Comparison of ENCODE assay signal across 1 cellular context in genomic region chr6:158853872-158854213, GRCh38.
A peak's percentile ranks its signal among the peaks of the same experiment; 100 is the strongest.
TF ChIP-seq lines count a peak whose summit lies in the region.

No MANE protein-coding gene starts in this region.

TF ChIP-seq in K562, 482 proteins besides CTCF, POLR2A, EP300 and RAD21:
- TF ChIP-seq ZNF12 (CRISPR knock-in tag; IDR thresholded peaks at IDR 0.05) (no peak), MAX (CRISPR knock-in tag; IDR thresholded peaks at IDR 0.05) (no peak), KAT7 (CRISPR knock-in tag; IDR thresholded peaks at IDR 0.05; ENCODE audit: borderline replicate concordance) (peak; percentile 67; the same call in 1 of the 2 replicates), NFIX (CRISPR knock-in tag; IDR thresholded peaks at IDR 0.05; ENCODE audit: low read depth) (no peak), CBX5 (IDR thresholded peaks at IDR 0.05; ENCODE audit: borderline replicate concordance, low read depth) (no peak), PRDM10 (IDR thresholded peaks at IDR 0.05; ENCODE audit: partially characterized antibody) (peak; percentile 2), CHD1 (IDR thresholded peaks at IDR 0.05; ENCODE audit: low read length) (peak; percentile 27), OTX1 (CRISPR knock-in tag; IDR thresholded peaks at IDR 0.05) (no peak), FOXA3 (CRISPR knock-in tag; conservative IDR thresholded peaks at IDR 0.05 in 1 of 2, IDR thresholded peaks at IDR 0.05 in 1 of 2) (no peak), POLR3A (IDR thresholded peaks at IDR 0.05; ENCODE audit: borderline replicate concordance, extremely low read depth, insufficient read depth, insufficient read length) (no peak), GABPA (tag; conservative IDR thresholded peaks at IDR 0.05; ENCODE audit: low read depth) (0 out of 2 replicates have a peak, but pooled peaks have one; percentile 25), SUPT5H (IDR thresholded peaks at IDR 0.05) (0 out of 2 replicates have a peak, but pooled peaks have one; percentile 0), E2F4 (CRISPR knock-in tag; IDR thresholded peaks at IDR 0.05; ENCODE audit: low read depth) (0 out of 2 replicates have a peak, but pooled peaks have one; percentile 17), ZFP91 (CRISPR knock-in tag; IDR thresholded peaks at IDR 0.05) (0 out of 2 replicates have a peak, but pooled peaks have one; percentile 13), L3MBTL2 (IDR thresholded peaks at IDR 0.05) (no peak), HDGF (IDR thresholded peaks at IDR 0.05) (no peak), NR2C1 (IDR thresholded peaks at IDR 0.05) (no peak), NR2C1 (tag; IDR thresholded peaks at IDR 0.05) (no peak), TFE3 (CRISPR knock-in tag; IDR thresholded peaks at IDR 0.05) (no peak), KDM5B (IDR thresholded peaks at IDR 0.05; ENCODE audit: insufficient replicate concordance, low read depth, low read length) (peak; percentile 64), GTF2E2 (tag; IDR thresholded peaks at IDR 0.05) (peak; percentile 88; the same call in 1 of the 2 replicates), TRIM24 (IDR thresholded peaks at IDR 0.05) (no peak), KLF13 (tag; IDR thresholded peaks at IDR 0.05; ENCODE audit: borderline replicate concordance, low read depth) (no peak), ZNF274 (IDR thresholded peaks at IDR 0.05; ENCODE audit: borderline replicate concordance, low read depth, low read length) (no peak), ZBTB43 (CRISPR knock-in tag; IDR thresholded peaks at IDR 0.05) (no peak), MIER1 (IDR thresholded peaks at IDR 0.05; ENCODE audit: low read depth) (no peak), SMARCA5 (IDR thresholded peaks at IDR 0.05) (no peak), HMG20B (CRISPR knock-in tag; IDR thresholded peaks at IDR 0.05) (no peak), ZNF253 (CRISPR knock-in tag; conservative IDR thresholded peaks at IDR 0.05) (no peak)
TF ChIP-seq in K562: peak in this region for 9.
